In the genomic region with DNA sequence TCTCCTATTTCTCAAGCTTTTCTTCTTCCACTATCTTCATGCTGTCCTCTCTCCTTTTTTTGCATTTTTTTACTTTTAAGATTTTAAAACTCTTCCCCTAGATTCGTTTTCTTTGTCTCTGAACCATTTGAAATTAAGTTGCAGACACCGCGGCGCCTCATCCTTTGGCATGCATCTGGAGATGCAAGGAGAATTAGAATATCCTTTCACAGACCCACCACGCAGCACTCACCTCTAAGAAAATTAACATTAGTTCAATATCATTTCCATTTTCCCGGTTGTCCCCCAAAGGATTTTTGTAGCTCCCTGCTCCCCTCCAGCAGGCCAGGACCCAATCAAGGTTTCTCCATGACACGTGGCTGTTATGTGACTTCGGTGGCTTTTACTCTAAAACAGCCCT, we compare ENCODE assay signal across 2 cellular contexts.
TF ChIP-seq lines count a peak whose summit lies in the region.

No MANE protein-coding gene starts in this region.

TF ChIP-seq in GM23338, 12 proteins besides CTCF, POLR2A, EP300 and RAD21:
- no peak for TF ChIP-seq CREB1 (CRISPR knock-in tag; IDR thresholded peaks at IDR 0.05; ENCODE audit: low read depth)
- TF ChIP-seq NANOG (IDR thresholded peaks at IDR 0.05; ENCODE audit: borderline replicate concordance): no peak
- TF ChIP-seq, protein P1, sequence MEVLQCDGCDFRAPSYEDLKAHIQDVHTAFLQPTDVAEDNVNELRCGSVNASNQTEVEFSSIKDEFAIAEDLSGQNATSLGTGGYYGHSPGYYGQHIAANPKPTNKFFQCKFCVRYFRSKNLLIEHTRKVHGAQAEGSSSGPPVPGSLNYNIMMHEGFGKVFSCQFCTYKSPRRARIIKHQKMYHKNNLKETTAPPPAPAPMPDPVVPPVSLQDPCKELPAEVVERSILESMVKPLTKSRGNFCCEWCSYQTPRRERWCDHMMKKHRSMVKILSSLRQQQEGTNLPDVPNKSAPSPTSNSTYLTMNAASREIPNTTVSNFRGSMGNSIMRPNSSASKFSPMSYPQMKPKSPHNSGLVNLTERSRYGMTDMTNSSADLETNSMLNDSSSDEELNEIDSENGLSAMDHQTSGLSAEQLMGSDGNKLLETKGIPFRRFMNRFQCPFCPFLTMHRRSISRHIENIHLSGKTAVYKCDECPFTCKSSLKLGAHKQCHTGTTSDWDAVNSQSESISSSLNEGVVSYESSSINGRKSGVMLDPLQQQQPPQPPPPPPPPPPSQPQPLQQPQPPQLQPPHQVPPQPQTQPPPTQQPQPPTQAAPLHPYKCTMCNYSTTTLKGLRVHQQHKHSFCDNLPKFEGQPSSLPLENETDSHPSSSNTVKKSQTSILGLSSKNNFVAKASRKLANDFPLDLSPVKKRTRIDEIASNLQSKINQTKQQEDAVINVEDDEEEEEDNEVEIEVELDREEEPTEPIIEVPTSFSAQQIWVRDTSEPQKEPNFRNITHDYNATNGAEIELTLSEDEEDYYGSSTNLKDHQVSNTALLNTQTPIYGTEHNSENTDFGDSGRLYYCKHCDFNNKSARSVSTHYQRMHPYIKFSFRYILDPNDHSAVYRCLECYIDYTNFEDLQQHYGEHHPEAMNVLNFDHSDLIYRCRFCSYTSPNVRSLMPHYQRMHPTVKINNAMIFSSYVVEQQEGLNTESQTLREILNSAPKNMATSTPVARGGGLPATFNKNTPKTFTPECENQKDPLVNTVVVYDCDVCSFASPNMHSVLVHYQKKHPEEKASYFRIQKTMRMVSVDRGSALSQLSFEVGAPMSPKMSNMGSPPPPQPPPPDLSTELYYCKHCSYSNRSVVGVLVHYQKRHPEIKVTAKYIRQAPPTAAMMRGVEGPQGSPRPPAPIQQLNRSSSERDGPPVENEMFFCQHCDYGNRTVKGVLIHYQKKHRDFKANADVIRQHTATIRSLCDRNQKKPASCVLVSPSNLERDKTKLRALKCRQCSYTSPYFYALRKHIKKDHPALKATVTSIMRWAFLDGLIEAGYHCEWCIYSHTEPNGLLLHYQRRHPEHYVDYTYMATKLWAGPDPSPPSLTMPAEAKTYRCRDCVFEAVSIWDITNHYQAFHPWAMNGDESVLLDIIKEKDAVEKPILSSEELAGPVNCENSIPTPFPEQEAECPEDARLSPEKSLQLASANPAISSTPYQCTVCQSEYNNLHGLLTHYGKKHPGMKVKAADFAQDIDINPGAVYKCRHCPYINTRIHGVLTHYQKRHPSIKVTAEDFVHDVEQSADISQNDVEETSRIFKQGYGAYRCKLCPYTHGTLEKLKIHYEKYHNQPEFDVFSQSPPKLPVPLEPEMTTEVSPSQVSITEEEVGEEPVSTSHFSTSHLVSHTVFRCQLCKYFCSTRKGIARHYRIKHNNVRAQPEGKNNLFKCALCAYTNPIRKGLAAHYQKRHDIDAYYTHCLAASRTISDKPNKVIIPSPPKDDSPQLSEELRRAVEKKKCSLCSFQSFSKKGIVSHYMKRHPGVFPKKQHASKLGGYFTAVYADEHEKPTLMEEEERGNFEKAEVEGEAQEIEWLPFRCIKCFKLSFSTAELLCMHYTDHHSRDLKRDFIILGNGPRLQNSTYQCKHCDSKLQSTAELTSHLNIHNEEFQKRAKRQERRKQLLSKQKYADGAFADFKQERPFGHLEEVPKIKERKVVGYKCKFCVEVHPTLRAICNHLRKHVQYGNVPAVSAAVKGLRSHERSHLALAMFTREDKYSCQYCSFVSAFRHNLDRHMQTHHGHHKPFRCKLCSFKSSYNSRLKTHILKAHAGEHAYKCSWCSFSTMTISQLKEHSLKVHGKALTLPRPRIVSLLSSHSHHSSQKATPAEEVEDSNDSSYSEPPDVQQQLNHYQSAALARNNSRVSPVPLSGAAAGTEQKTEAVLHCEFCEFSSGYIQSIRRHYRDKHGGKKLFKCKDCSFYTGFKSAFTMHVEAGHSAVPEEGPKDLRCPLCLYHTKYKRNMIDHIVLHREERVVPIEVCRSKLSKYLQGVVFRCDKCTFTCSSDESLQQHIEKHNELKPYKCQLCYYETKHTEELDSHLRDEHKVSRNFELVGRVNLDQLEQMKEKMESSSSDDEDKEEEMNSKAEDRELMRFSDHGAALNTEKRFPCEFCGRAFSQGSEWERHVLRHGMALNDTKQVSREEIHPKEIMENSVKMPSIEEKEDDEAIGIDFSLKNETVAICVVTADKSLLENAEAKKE (CRISPR knock-in tag; IDR thresholded peaks at IDR 0.05): no peak

TF ChIP-seq in H1, 55 proteins besides CTCF, POLR2A, EP300 and RAD21:
- no peak for TF ChIP-seq BCL11A (IDR thresholded peaks at IDR 0.05; ENCODE audit: low read depth in 2 of 2, low read length in 2 of 2)
- TF ChIP-seq, protein P2, sequence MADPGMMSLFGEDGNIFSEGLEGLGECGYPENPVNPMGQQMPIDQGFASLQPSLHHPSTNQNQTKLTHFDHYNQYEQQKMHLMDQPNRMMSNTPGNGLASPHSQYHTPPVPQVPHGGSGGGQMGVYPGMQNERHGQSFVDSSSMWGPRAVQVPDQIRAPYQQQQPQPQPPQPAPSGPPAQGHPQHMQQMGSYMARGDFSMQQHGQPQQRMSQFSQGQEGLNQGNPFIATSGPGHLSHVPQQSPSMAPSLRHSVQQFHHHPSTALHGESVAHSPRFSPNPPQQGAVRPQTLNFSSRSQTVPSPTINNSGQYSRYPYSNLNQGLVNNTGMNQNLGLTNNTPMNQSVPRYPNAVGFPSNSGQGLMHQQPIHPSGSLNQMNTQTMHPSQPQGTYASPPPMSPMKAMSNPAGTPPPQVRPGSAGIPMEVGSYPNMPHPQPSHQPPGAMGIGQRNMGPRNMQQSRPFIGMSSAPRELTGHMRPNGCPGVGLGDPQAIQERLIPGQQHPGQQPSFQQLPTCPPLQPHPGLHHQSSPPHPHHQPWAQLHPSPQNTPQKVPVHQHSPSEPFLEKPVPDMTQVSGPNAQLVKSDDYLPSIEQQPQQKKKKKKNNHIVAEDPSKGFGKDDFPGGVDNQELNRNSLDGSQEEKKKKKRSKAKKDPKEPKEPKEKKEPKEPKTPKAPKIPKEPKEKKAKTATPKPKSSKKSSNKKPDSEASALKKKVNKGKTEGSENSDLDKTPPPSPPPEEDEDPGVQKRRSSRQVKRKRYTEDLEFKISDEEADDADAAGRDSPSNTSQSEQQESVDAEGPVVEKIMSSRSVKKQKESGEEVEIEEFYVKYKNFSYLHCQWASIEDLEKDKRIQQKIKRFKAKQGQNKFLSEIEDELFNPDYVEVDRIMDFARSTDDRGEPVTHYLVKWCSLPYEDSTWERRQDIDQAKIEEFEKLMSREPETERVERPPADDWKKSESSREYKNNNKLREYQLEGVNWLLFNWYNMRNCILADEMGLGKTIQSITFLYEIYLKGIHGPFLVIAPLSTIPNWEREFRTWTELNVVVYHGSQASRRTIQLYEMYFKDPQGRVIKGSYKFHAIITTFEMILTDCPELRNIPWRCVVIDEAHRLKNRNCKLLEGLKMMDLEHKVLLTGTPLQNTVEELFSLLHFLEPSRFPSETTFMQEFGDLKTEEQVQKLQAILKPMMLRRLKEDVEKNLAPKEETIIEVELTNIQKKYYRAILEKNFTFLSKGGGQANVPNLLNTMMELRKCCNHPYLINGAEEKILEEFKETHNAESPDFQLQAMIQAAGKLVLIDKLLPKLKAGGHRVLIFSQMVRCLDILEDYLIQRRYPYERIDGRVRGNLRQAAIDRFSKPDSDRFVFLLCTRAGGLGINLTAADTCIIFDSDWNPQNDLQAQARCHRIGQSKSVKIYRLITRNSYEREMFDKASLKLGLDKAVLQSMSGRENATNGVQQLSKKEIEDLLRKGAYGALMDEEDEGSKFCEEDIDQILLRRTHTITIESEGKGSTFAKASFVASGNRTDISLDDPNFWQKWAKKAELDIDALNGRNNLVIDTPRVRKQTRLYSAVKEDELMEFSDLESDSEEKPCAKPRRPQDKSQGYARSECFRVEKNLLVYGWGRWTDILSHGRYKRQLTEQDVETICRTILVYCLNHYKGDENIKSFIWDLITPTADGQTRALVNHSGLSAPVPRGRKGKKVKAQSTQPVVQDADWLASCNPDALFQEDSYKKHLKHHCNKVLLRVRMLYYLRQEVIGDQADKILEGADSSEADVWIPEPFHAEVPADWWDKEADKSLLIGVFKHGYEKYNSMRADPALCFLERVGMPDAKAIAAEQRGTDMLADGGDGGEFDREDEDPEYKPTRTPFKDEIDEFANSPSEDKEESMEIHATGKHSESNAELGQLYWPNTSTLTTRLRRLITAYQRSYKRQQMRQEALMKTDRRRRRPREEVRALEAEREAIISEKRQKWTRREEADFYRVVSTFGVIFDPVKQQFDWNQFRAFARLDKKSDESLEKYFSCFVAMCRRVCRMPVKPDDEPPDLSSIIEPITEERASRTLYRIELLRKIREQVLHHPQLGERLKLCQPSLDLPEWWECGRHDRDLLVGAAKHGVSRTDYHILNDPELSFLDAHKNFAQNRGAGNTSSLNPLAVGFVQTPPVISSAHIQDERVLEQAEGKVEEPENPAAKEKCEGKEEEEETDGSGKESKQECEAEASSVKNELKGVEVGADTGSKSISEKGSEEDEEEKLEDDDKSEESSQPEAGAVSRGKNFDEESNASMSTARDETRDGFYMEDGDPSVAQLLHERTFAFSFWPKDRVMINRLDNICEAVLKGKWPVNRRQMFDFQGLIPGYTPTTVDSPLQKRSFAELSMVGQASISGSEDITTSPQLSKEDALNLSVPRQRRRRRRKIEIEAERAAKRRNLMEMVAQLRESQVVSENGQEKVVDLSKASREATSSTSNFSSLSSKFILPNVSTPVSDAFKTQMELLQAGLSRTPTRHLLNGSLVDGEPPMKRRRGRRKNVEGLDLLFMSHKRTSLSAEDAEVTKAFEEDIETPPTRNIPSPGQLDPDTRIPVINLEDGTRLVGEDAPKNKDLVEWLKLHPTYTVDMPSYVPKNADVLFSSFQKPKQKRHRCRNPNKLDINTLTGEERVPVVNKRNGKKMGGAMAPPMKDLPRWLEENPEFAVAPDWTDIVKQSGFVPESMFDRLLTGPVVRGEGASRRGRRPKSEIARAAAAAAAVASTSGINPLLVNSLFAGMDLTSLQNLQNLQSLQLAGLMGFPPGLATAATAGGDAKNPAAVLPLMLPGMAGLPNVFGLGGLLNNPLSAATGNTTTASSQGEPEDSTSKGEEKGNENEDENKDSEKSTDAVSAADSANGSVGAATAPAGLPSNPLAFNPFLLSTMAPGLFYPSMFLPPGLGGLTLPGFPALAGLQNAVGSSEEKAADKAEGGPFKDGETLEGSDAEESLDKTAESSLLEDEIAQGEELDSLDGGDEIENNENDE (IDR thresholded peaks at IDR 0.05; ENCODE audit: insufficient replicate concordance, low read length): no peak
- TF ChIP-seq TBP (IDR thresholded peaks at IDR 0.05; ENCODE audit: low read depth, low read length): no peak
- TF ChIP-seq YY1 (IDR thresholded peaks at IDR 0.05; ENCODE audit: low read depth, low read length): no peak
- TF ChIP-seq, protein P3, sequence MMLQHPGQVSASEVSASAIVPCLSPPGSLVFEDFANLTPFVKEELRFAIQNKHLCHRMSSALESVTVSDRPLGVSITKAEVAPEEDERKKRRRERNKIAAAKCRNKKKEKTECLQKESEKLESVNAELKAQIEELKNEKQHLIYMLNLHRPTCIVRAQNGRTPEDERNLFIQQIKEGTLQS (IDR thresholded peaks at IDR 0.05; ENCODE audit: insufficient read depth, low read depth, low read length): no peak
- TF ChIP-seq CHD1 (IDR thresholded peaks at IDR 0.05; ENCODE audit: low read depth, low read length): no peak
- no peak for TF ChIP-seq KDM5A (IDR thresholded peaks at IDR 0.05; ENCODE audit: low read length)
- no peak for TF ChIP-seq SP1 (IDR thresholded peaks at IDR 0.05; ENCODE audit: low read depth, low read length)
- no peak for TF ChIP-seq SUZ12 (IDR thresholded peaks at IDR 0.05; ENCODE audit: low read length)
- TF ChIP-seq SRF (IDR thresholded peaks at IDR 0.05; ENCODE audit: low read depth, low read length): no peak
- TF ChIP-seq CREB1 (IDR thresholded peaks at IDR 0.05): no peak
- no peak for TF ChIP-seq HDAC6 (IDR thresholded peaks at IDR 0.05; ENCODE audit: low read depth, low read length)
TF ChIP-seq in H1: peak in this region for 0.
